1 cellular context compared by ENCODE assay signal in the genomic region with DNA sequence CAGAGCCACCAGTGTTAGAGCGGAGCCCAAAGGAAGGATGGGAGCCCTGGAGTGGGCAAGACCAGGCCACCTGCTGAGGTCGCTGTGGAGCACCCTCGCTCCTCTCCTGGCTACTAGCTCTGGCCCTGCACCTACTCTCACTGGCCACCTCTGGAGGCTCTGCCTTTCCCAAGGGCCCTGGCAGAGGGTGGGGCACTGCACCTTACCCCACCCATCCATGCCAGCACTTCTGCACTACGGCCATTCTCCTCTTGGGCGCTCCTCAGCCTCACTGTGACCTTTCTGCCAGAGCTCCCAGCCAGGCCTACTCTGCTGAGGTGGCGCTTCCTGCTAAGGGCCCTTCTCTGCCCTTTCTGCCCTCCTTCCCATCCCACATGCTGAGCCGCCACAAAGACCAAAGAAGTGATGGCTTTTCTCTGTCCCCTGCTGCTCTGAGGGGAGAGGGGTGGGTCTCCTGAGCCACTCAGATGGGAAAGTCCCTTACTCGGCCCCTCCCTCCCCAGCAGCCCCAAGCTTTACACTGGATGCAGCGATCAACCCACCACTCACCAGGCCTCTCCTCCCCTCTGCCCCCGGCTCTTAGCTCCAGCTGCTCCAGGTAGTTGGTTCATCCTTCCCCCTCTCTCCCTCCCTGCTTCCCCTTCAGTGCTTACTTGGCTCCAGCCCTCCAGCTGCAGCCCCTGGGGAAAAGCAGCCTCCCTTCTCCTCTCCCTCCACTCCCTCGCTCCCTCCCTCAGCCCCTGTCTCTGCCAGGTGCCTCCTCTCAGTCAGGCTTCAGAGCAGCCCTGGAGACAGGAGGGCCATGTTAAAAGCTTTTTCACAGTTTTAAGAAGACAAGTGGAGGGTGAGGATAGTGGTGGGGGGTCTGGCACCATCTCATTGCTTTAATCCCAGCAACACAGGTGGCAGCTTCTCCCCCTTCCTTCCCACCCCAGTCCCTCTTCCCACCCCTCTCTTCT.
TF ChIP-seq lines count a peak whose summit lies in the region.

No MANE protein-coding gene starts in this region.

TF ChIP-seq in K562, 482 proteins besides CTCF, POLR2A, EP300 and RAD21:
- no peak for TF ChIP-seq NCOA4 (IDR thresholded peaks at IDR 0.05; ENCODE audit: partially characterized antibody)
- TF ChIP-seq C11orf30 (IDR thresholded peaks at IDR 0.05; ENCODE audit: low read depth), result peak; percentile 56
- TF ChIP-seq FOXA1 (IDR thresholded peaks at IDR 0.05; ENCODE audit: borderline replicate concordance), result no peak
- TF ChIP-seq BCOR (IDR thresholded peaks at IDR 0.05), result no peak
- peak; percentile 57; the same call in 1 of the 2 replicates for TF ChIP-seq ZNF316 (IDR thresholded peaks at IDR 0.05)
- no peak for TF ChIP-seq EZH2 (IDR thresholded peaks at IDR 0.05; ENCODE audit: borderline replicate concordance, low read depth, low read length)
- no peak for TF ChIP-seq PML (IDR thresholded peaks at IDR 0.05; ENCODE audit: low read length)
- no peak for TF ChIP-seq SMARCA5 (IDR thresholded peaks at IDR 0.05)
- TF ChIP-seq IFI16 (CRISPR knock-in tag; IDR thresholded peaks at IDR 0.05), result no peak
- TF ChIP-seq SMC3 (conservative IDR thresholded peaks at IDR 0.05; ENCODE audit: insufficient read depth, low read depth, low read length), result peak; percentile 24; the same call in 1 of the 2 replicates
- no peak for TF ChIP-seq COPS2 (conservative IDR thresholded peaks at IDR 0.05)
- TF ChIP-seq TRIM24 (IDR thresholded peaks at IDR 0.05), result no peak
- TF ChIP-seq HNRNPH1 (optimal IDR thresholded peaks at IDR 0.05; ENCODE audit: low read depth, low read length), result no peak
- TF ChIP-seq POLR3G (IDR thresholded peaks at IDR 0.05; ENCODE audit: extremely low read depth, insufficient read length, insufficient replicate concordance), result no peak
- no peak for TF ChIP-seq MED1 (CRISPR knock-in tag; IDR thresholded peaks at IDR 0.05; ENCODE audit: borderline replicate concordance)
- TF ChIP-seq ZNF197 (CRISPR knock-in tag; IDR thresholded peaks at IDR 0.05; ENCODE audit: low read depth), result no peak
